Comparison of ENCODE assay signal across 9 cellular contexts in genomic region chr19:46296722-46297431, GRCh38. TPM values are rescaled to one million over a fixed set of nuclear protein-coding genes. Genes with fewer than 3 reads are reported as not detected.
DNase-seq lines count a peak whose midpoint lies in the region; ATAC-seq, FAIRE-seq and TF ChIP-seq lines count a peak whose summit lies in the region.
"Had no signal": no experiment of that assay in that cellular context is flagged by ENCODE, and none has a peak within 500 bp of the region (broad histone marks: within the 10 kb centered on the region; RNA-seq: fewer than 3 reads in every experiment).

Gene HIF3A (plus strand): TSS chr19:46297042. CDS start chr19:46297077, 35 bp downstream.

- DNase-seq in DMS153 (lab: John Stamatoyannopoulos, UW) (peak; percentile 55), SK-N-SH (peak; percentile 90), left ventricle myocardium inferior (peak; percentile 67), pancreas (peak in 5 of 6 donors; percentile 32 to 75 (median 48)), immature natural killer cell (no peak), NCI-H187 treated with DMSO at 0.1 percent for 48 hours (lab: John Stamatoyannopoulos, UW) (no peak), kidney tubule cell (ENCODE audit: low spot score) (no peak)
- DNase-seq: activated naive CD8-positive, alpha-beta T cell treated with anti-CD3 and anti-CD28 coated beads, Interleukin-2, amount 10 ng/mL, durations not matched to agents 7 days and 5 days had no signal

- H3K36me3 Mint-ChIP-seq in immature natural killer cell: peaks cover 0 to 3% (median 0%) of the 10 kb centered on the region in 3 donors
- H3K36me3 Mint-ChIP-seq: activated naive CD8-positive, alpha-beta T cell treated with anti-CD3 and anti-CD28 coated beads, Interleukin-2, amount 10 ng/mL, durations not matched to agents 7 days and 5 days had no signal

- H3K9me3 ChIP-seq in SK-N-SH (no peaks in the 10 kb centered on the region), left ventricle myocardium inferior (replicated peaks) (no peaks in the 10 kb centered on the region), pancreas (no peaks in the 10 kb centered on the region)

- TF ChIP-seq EP300 in SK-N-SH (IDR thresholded peaks at IDR 0.05; ENCODE audit: borderline replicate concordance in 1 of 2, low read depth in 1 of 2, low read length in 1 of 2): no peak

- peaks cover 0 to 1% (median 0%) of the 10 kb centered on the region in 6 donors for H3K9me3 Mint-ChIP-seq in immature natural killer cell
- H3K9me3 Mint-ChIP-seq: activated naive CD8-positive, alpha-beta T cell treated with anti-CD3 and anti-CD28 coated beads, Interleukin-2, amount 10 ng/mL, durations not matched to agents 7 days and 5 days had no signal

- peak within 1 kb of the TSS; percentile 33 to 48; a peak in 3 of 4 replicates for H3K4me3 ChIP-seq in SK-N-SH (ENCODE audit: low read depth in 2 of 2, low read length in 1 of 2)
- peak within 1 kb of the TSS; percentile 83 for H3K4me3 ChIP-seq in left ventricle myocardium inferior
- peak within 1 kb of the TSS in 2 of 4 donors; percentile 20 to 33 for H3K4me3 ChIP-seq in pancreas

- H3K4me1 ChIP-seq in SK-N-SH (ENCODE audit: control insufficient read depth in 1 of 2, insufficient read depth in 2 of 2, low read depth in 1 of 2, low read length in 1 of 2): peaks cover 15 to 34% of the 10 kb centered on the region in 2 experiments
- peaks cover 47% of the 10 kb centered on the region for H3K4me1 ChIP-seq in left ventricle myocardium inferior
- peaks cover 3 to 13% (median 6%) of the 10 kb centered on the region in 3 donors for H3K4me1 ChIP-seq in pancreas

- no peaks in the 10 kb centered on the region for H3K79me2 ChIP-seq in SK-N-SH (ENCODE audit: insufficient read depth)

- WGBS in SK-N-SH (ENCODE audit: low lambda C conversion rate): 30% methylated on average over 18 of the region's 44 CpGs
- 8 to 13% methylated on average over 36 to 44 of the region's 44 CpGs for WGBS in pancreas, 2 donors

- no peaks in the 10 kb centered on the region for H3F3A ChIP-seq in SK-N-SH (replicated peaks; ENCODE audit: insufficient read depth)

- H3K4me2 ChIP-seq in SK-N-SH: peak within 1 kb of the TSS; percentile 66

- no peak for TF ChIP-seq CTCF in SK-N-SH (IDR thresholded peaks at IDR 0.05)
- TF ChIP-seq CTCF in left ventricle myocardium inferior (IDR thresholded peaks at IDR 0.05; ENCODE audit: borderline replicate concordance): no peak
- TF ChIP-seq CTCF in pancreas (IDR thresholded peaks at IDR 0.05): no peak

- no peaks in the 10 kb centered on the region for H3K4me1 Mint-ChIP-seq in immature natural killer cell
- H3K4me1 Mint-ChIP-seq: activated naive CD8-positive, alpha-beta T cell treated with anti-CD3 and anti-CD28 coated beads, Interleukin-2, amount 10 ng/mL, durations not matched to agents 7 days and 5 days had no signal

- H3K27ac ChIP-seq in SK-N-SH (ENCODE audit: low read depth in 2 of 2, low read length in 1 of 2): no peak within 1 kb of the TSS
- peak within 1 kb of the TSS; percentile 100 for H3K27ac ChIP-seq in left ventricle myocardium inferior (replicated peaks)
- peak within 1 kb of the TSS in 3 of 4 donors; percentile 57 to 78 (median 76) for H3K27ac ChIP-seq in pancreas

- peak in 3 of 4 donors; percentile 11 to 38 (median 28) for ATAC-seq in pancreas
- no peak for ATAC-seq in HG02852 (IDR thresholded peaks at IDR 0.05; ENCODE audit: unreplicated experiment)

- POLR2A ChIA-PET in SK-N-SH (lab: Yijun Ruan, JAX): no interaction called here

- FAIRE-seq in pancreas (lab: Jason Lieb, UNC): no peak

- peak within 1 kb of the TSS; percentile 39; the same call in 1 of the 2 replicates for H2AFZ ChIP-seq in SK-N-SH (ENCODE audit: low read depth)

- no peak for TF ChIP-seq RAD21 in SK-N-SH (IDR thresholded peaks at IDR 0.05; ENCODE audit: low read length)

- H3K36me3 ChIP-seq in SK-N-SH (replicated peaks in 1 of 2; ENCODE audit: control insufficient read depth in 1 of 2, insufficient read depth in 2 of 2, low read length in 1 of 2) (no peaks in the 10 kb centered on the region), left ventricle myocardium inferior (no peaks in the 10 kb centered on the region), pancreas (no peaks in the 10 kb centered on the region)

- no peak within 1 kb of the TSS for H3K27ac Mint-ChIP-seq in immature natural killer cell
- H3K27ac Mint-ChIP-seq: activated naive CD8-positive, alpha-beta T cell treated with anti-CD3 and anti-CD28 coated beads, Interleukin-2, amount 10 ng/mL, durations not matched to agents 7 days and 5 days had no signal

- intact Hi-C loops in left ventricle myocardium inferior (cut with micrococcal nuclease) (no loop called here), pancreas (cut with DNase I) (no loop called here)

- no peaks in the 10 kb centered on the region for H4K20me1 ChIP-seq in SK-N-SH (ENCODE audit: insufficient read depth)

- H3K4me3 Mint-ChIP-seq in immature natural killer cell: peak within 1 kb of the TSS in 1 of 5 donors; percentile 6
- H3K4me3 Mint-ChIP-seq: activated naive CD8-positive, alpha-beta T cell treated with anti-CD3 and anti-CD28 coated beads, Interleukin-2, amount 10 ng/mL, durations not matched to agents 7 days and 5 days had no signal

- CTCF ChIA-PET in SK-N-SH (lab: Yijun Ruan, JAX): interaction anchor here (0.7 to 7.7 kb wide), 6 partner anchors 14 to 268 kb away, joined by 3 to 70 read pairs (median 4); partner anchors contain the start of gene PPP5C

- H3K27me3 Mint-ChIP-seq in immature natural killer cell (ENCODE audit: low read depth in 3 of 3): peaks cover 7 to 16% (median 10%) of the 10 kb centered on the region in 3 donors

- no peaks in the 10 kb centered on the region for H3K9me2 ChIP-seq in SK-N-SH

- H3K9ac ChIP-seq in SK-N-SH: peak within 1 kb of the TSS; percentile 22; the same call in 1 of the 2 replicates

- H3K27me3 ChIP-seq in SK-N-SH (ENCODE audit: insufficient read depth) (no peaks in the 10 kb centered on the region), left ventricle myocardium inferior (ENCODE audit: low read depth) (no peaks in the 10 kb centered on the region), pancreas (no peaks in the 10 kb centered on the region)

TF ChIP-seq in SK-N-SH, 30 proteins besides CTCF, POLR2A, EP300 and RAD21 (continues in another document):
- TF ChIP-seq, protein P1, sequence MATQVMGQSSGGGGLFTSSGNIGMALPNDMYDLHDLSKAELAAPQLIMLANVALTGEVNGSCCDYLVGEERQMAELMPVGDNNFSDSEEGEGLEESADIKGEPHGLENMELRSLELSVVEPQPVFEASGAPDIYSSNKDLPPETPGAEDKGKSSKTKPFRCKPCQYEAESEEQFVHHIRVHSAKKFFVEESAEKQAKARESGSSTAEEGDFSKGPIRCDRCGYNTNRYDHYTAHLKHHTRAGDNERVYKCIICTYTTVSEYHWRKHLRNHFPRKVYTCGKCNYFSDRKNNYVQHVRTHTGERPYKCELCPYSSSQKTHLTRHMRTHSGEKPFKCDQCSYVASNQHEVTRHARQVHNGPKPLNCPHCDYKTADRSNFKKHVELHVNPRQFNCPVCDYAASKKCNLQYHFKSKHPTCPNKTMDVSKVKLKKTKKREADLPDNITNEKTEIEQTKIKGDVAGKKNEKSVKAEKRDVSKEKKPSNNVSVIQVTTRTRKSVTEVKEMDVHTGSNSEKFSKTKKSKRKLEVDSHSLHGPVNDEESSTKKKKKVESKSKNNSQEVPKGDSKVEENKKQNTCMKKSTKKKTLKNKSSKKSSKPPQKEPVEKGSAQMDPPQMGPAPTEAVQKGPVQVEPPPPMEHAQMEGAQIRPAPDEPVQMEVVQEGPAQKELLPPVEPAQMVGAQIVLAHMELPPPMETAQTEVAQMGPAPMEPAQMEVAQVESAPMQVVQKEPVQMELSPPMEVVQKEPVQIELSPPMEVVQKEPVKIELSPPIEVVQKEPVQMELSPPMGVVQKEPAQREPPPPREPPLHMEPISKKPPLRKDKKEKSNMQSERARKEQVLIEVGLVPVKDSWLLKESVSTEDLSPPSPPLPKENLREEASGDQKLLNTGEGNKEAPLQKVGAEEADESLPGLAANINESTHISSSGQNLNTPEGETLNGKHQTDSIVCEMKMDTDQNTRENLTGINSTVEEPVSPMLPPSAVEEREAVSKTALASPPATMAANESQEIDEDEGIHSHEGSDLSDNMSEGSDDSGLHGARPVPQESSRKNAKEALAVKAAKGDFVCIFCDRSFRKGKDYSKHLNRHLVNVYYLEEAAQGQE (IDR thresholded peaks at IDR 0.05; ENCODE audit: low read depth, low read length): no peak
- no peak for TF ChIP-seq RCOR1 (IDR thresholded peaks at IDR 0.05; ENCODE audit: low read length)
- no peak for TF ChIP-seq NFIC (IDR thresholded peaks at IDR 0.05; ENCODE audit: borderline replicate concordance)
- TF ChIP-seq MXI1 (IDR thresholded peaks at IDR 0.05; ENCODE audit: low read depth, low read length): peak; percentile 14; the same call in 1 of the 2 replicates
- TF ChIP-seq NRF1 (IDR thresholded peaks at IDR 0.05; ENCODE audit: low read depth, low read length): no peak
- TF ChIP-seq RFX5 (IDR thresholded peaks at IDR 0.05; ENCODE audit: low read length): no peak
- TF ChIP-seq MEF2A (IDR thresholded peaks at IDR 0.05; ENCODE audit: borderline replicate concordance, low read depth): no peak
- no peak for TF ChIP-seq TAF1 (IDR thresholded peaks at IDR 0.05; ENCODE audit: borderline replicate concordance, low read depth, low read length)
- no peak for TF ChIP-seq SMC3 (IDR thresholded peaks at IDR 0.05; ENCODE audit: low read depth, low read length)
- TF ChIP-seq JUND (IDR thresholded peaks at IDR 0.05): no peak
- TF ChIP-seq, protein P2, sequence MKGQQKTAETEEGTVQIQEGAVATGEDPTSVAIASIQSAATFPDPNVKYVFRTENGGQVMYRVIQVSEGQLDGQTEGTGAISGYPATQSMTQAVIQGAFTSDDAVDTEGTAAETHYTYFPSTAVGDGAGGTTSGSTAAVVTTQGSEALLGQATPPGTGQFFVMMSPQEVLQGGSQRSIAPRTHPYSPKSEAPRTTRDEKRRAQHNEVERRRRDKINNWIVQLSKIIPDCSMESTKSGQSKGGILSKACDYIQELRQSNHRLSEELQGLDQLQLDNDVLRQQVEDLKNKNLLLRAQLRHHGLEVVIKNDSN (IDR thresholded peaks at IDR 0.05; ENCODE audit: borderline replicate concordance, low read depth): no peak
- no peak for TF ChIP-seq RXRA (IDR thresholded peaks at IDR 0.05; ENCODE audit: borderline replicate concordance, low read depth)

RNA-seq across cellular contexts. Expression of gene HIF3A, which starts in this region (rescaled TPM):
- 0.92 and 0.96 TPM in 2 replicates for polyA plus RNA-seq in SK-N-SH (2012; rRNA removed)
- 0.21 and 0.49 TPM in 2 replicates for polyA plus RNA-seq in SK-N-SH (2012; cell fraction: cytosol; rRNA removed)
- 4.6 and 5.9 TPM in 2 replicates for polyA plus RNA-seq in SK-N-SH (2012; cell fraction: nucleus; rRNA removed)
- 87.7 TPM for total RNA-seq in left ventricle myocardium inferior
- 10 to 100 TPM in 1 of 6 donors, 1 to 10 TPM in 4, under 1 TPM in 1; 0.71 to 12.7 (median 5.1) TPM for total RNA-seq in pancreas
- polyA plus RNA-seq in pancreas: 10 to 100 TPM; 23.8 to 27.6 TPM
- not detected for polyA plus RNA-seq in immature natural killer cell
- total RNA-seq: activated naive CD8-positive, alpha-beta T cell treated with anti-CD3 and anti-CD28 coated beads, Interleukin-2, amount 10 ng/mL, durations not matched to agents 7 days and 5 days had no signal

Comparison
In these comparisons a context has a peak if more than half of its experiments do, and no peak if none do; other contexts are left out.
1. DNase-seq: peak in DMS153 (single experiment), SK-N-SH (single experiment), left ventricle myocardium inferior (single experiment) and pancreas (5 of 6); none in immature natural killer cell (0 of 3), NCI-H187 treated with DMSO at 0.1 percent for 48 hours (single experiment) and kidney tubule cell (single experiment).
2. H3K27ac ChIP-seq: peak in left ventricle myocardium inferior (single experiment) and pancreas (3 of 4); none in SK-N-SH (0 of 2).